ENCODE assay signal across 24 cellular contexts in the genomic region with DNA sequence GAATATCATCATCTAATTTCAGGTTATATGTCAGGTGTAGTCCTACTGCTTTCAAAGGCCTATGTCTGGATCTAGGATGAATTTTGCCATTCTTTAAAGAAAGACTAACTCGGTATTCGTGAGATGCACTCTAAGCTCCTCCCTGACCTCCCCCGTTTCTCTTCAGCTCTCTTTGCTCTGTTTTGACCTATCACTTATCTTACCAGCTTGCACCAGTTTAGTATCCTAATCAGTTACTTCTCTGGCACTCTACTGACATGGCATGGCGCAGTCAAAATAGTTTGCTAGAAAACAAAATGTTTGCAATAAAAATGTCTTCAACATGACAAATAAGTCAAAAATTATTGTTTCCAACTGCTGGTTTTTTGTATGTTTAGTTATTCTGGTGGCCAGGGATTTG. TPM values are rescaled to one million over a fixed set of nuclear protein-coding genes. Genes with fewer than 3 reads are reported as not detected.
DNase-seq lines count a peak whose midpoint lies in the region; ATAC-seq and TF ChIP-seq lines count a peak whose summit lies in the region.
"Had no signal": no experiment of that assay in that cellular context is flagged by ENCODE, and none has a peak within 500 bp of the region (broad histone marks: within the 10 kb centered on the region; RNA-seq: fewer than 3 reads in every experiment).

No MANE protein-coding gene starts in this region.

- peaks cover 3 to 81% (median 63%) of the 10 kb centered on the region in 9 donors for H3K36me3 ChIP-seq in heart left ventricle
- H3K36me3 ChIP-seq in right atrium auricular region: peaks cover 36% of the 10 kb centered on the region
- H3K36me3 ChIP-seq in left ventricle myocardium inferior: peaks cover 73% of the 10 kb centered on the region
- no peaks in the 10 kb centered on the region for H3K36me3 ChIP-seq in testis (ENCODE audit: low read depth, missing control alignments)

- H3K27me3 ChIP-seq in heart left ventricle (no peaks in the 10 kb centered on the region), right atrium auricular region (no peaks in the 10 kb centered on the region), left ventricle myocardium inferior (ENCODE audit: low read depth) (no peaks in the 10 kb centered on the region), testis (no peaks in the 10 kb centered on the region)
- H3K27me3 ChIP-seq: BE2C; BLaER1 treated with 17β-estradiol and CSF1 and Interleukin-3, amounts not matched to agents 10 nM and 100 nM had no signal

- peak overlapping the region; percentile 63 for H3K27ac Mint-ChIP-seq in WTC11
- H3K27ac Mint-ChIP-seq: CD4-positive, alpha-beta T cell had no signal

- POLR2A ChIA-PET in WTC11 (lab: Charles Lee): no interaction called here

- WGBS in heart left ventricle, 4 donors: 49 to 70% (median 68%) methylated on average over 4 of the region's 4 CpGs
- 60 to 77% methylated on average over 4 of the region's 4 CpGs for WGBS in testis, 2 donors

- H3K9me3 Mint-ChIP-seq in WTC11: no peaks in the 10 kb centered on the region
- H3K9me3 Mint-ChIP-seq: CD4-positive, alpha-beta T cell had no signal

- H3K4me1 ChIP-seq in heart left ventricle (peaks cover 0 to 25% (median 3%) of the 10 kb centered on the region in 12 donors), right atrium auricular region (peaks cover 0 to 11% of the 10 kb centered on the region in 2 donors), left ventricle myocardium inferior (peaks cover 45% of the 10 kb centered on the region), testis (no peaks in the 10 kb centered on the region)
- H3K4me1 ChIP-seq: BE2C had no signal

- H3K27ac ChIP-seq in heart left ventricle (peak overlapping the region in 6 of 12 donors; percentile 33 to 72 (median 54)), right atrium auricular region (peak overlapping the region in 1 of 2 donors; percentile 51), left ventricle myocardium inferior (replicated peaks) (peak overlapping the region; percentile 62), testis (no peak overlapping the region)
- H3K27ac ChIP-seq: A549; BLaER1 treated with 17β-estradiol and CSF1 and Interleukin-3, amounts not matched to agents 10 nM and 100 nM; GM23248 had no signal

- H3K9me3 ChIP-seq in heart left ventricle: peaks cover 0 to 3% (median 0%) of the 10 kb centered on the region in 12 donors
- H3K9me3 ChIP-seq in right atrium auricular region: no peaks in the 10 kb centered on the region
- H3K9me3 ChIP-seq in left ventricle myocardium inferior (replicated peaks): no peaks in the 10 kb centered on the region
- no peaks in the 10 kb centered on the region for H3K9me3 ChIP-seq in testis
- H3K9me3 ChIP-seq: A549, BE2C had no signal

- ATAC-seq in heart left ventricle (peak; percentile 74 to 89 (median 84)), WTC11 (no peak), HG02852 (IDR thresholded peaks at IDR 0.05; ENCODE audit: unreplicated experiment) (no peak)
- ATAC-seq: A549, GM12878 had no signal

- H3K27me3 Mint-ChIP-seq in WTC11 (ENCODE audit: low read depth): no peaks in the 10 kb centered on the region
- H3K27me3 Mint-ChIP-seq: CD4-positive, alpha-beta T cell; CD8-positive, alpha-beta memory T cell had no signal

- TF ChIP-seq CTCF in heart left ventricle (IDR thresholded peaks at IDR 0.05) (no peak), right atrium auricular region (IDR thresholded peaks at IDR 0.05) (no peak), WTC11 (IDR thresholded peaks at IDR 0.05) (no peak), left ventricle myocardium inferior (IDR thresholded peaks at IDR 0.05; ENCODE audit: borderline replicate concordance) (no peak), testis (IDR thresholded peaks at IDR 0.05) (no peak)

- peaks cover 58% of the 10 kb centered on the region for H3K36me3 Mint-ChIP-seq in WTC11

- H3K4me3 ChIP-seq in heart left ventricle (no peak overlapping the region), right atrium auricular region (no peak overlapping the region), left ventricle myocardium inferior (peak overlapping the region; percentile 26), testis (no peak overlapping the region)
- H3K4me3 ChIP-seq: A549; BLaER1 treated with 17β-estradiol and CSF1 and Interleukin-3, amounts not matched to agents 10 nM and 100 nM; GM12878; GM23248 had no signal

- intact Hi-C loops in heart left ventricle (cut with DNase I): no loop called here
- intact Hi-C loops in left ventricle myocardium inferior (cut with micrococcal nuclease): no loop called here
- intact Hi-C loops in testis (cut with DNase I; ENCODE audit: low total_unique reads): no loop called here

- CTCF ChIA-PET in WTC11 (lab: Charles Lee): interaction anchor here (1.9 kb wide), 1 partner anchor 108 kb away, joined by 6 read pairs; the partner anchor contains the start of gene LRIG2

- TF ChIP-seq POLR2A in heart left ventricle (IDR thresholded peaks at IDR 0.05) (no peak), testis (IDR thresholded peaks at IDR 0.05) (no peak)

- no peak overlapping the region for H3K4me3 Mint-ChIP-seq in WTC11
- H3K4me3 Mint-ChIP-seq: CD14-positive monocyte; CD4-positive, alpha-beta T cell; CD8-positive, alpha-beta memory T cell had no signal

- DNase-seq in heart left ventricle (no peak), right atrium auricular region (ENCODE audit: low spot score) (no peak), WTC11 (ENCODE audit: low spot score) (no peak), left ventricle myocardium inferior (no peak), testis (peak; percentile 31), cerebellar cortex (ENCODE audit: low spot score) (no peak)
- DNase-seq: 8988T; ACHN; AML-193; BE2C; CD4-positive, alpha-beta T cell; CD8-positive, alpha-beta memory T cell; DMS 273 treated with DMSO at 0.1 percent for 48 hours; DMS79; EL; GDM1; GM23248; H7; HCEC 1CT had no signal

- H3K4me1 Mint-ChIP-seq in WTC11: peaks cover 10% of the 10 kb centered on the region

TF ChIP-seq in WTC11, 78 proteins besides CTCF, POLR2A, EP300 and RAD21 (continues in another document):
- TF ChIP-seq USF1 (CRISPR knock-in tag; IDR thresholded peaks at IDR 0.05) (no peak), CBFB (CRISPR knock-in tag; IDR thresholded peaks at IDR 0.05; ENCODE audit: low read depth) (no peak), FOXP4 (CRISPR knock-in tag; IDR thresholded peaks at IDR 0.05) (no peak), ESRRA (CRISPR knock-in tag; IDR thresholded peaks at IDR 0.05; ENCODE audit: borderline replicate concordance) (no peak), EMX1 (CRISPR knock-in tag; IDR thresholded peaks at IDR 0.05) (no peak), HMGA2 (CRISPR knock-in tag; IDR thresholded peaks at IDR 0.05) (no peak), NFATC4 (CRISPR knock-in tag; IDR thresholded peaks at IDR 0.05) (no peak), FOXJ3 (CRISPR knock-in tag; IDR thresholded peaks at IDR 0.05; ENCODE audit: borderline replicate concordance) (no peak), ATF1 (CRISPR knock-in tag; IDR thresholded peaks at IDR 0.05) (no peak), MLX (CRISPR knock-in tag; IDR thresholded peaks at IDR 0.05) (no peak)
- TF ChIP-seq, protein P1, sequence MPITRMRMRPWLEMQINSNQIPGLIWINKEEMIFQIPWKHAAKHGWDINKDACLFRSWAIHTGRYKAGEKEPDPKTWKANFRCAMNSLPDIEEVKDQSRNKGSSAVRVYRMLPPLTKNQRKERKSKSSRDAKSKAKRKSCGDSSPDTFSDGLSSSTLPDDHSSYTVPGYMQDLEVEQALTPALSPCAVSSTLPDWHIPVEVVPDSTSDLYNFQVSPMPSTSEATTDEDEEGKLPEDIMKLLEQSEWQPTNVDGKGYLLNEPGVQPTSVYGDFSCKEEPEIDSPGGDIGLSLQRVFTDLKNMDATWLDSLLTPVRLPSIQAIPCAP (CRISPR knock-in tag; IDR thresholded peaks at IDR 0.05): no peak

RNA-seq across cellular contexts. Expression of gene SLC16A1, which starts 8.4 kb away (rescaled TPM):
- total RNA-seq in heart left ventricle: 100 to 1,000 TPM; 116 to 192 (median 133) TPM
- 10 to 100 TPM; 60.5 to 75.1 TPM for polyA plus RNA-seq in heart left ventricle
- 10 to 100 TPM; 69.0 to 88.3 TPM for total RNA-seq in right atrium auricular region
- 328 to 381 TPM (median 374 TPM) in 3 replicates for total RNA-seq in WTC11 (2021)
- total RNA-seq in left ventricle myocardium inferior: 154 TPM
- total RNA-seq in testis: 100 to 1,000 TPM; 102 to 130 TPM
- 70.3 TPM for polyA plus RNA-seq in testis (ENCODE audit: insufficient read depth, low read depth, low replicate concordance)

Comparison
In these comparisons a context has a peak if more than half of its experiments do, and no peak if none do; other contexts are left out.
1. ATAC-seq: peak in heart left ventricle (4 of 4); none in WTC11 (single experiment) and HG02852 (single experiment).